Comparison of ENCODE assay signal across 19 cellular contexts in the genomic region with DNA sequence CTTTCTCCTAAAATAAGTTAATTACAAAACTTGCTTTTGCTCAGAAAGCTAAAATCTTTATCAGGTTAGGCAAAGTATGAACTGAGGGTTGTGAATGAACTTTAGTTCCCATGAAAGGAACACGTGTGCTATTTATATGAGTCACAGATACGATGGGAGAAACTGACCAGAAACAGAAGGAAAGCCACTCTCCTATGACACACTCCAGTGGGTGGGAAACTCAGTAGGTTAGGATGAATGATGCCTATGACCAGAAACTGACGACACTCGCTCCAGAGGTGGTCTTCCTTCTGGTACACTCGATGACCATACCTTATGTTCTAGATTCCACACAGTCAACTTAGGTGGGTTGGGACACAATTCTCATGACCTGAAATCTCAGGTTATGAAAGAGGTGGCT.
A peak's percentile ranks its signal among the peaks of the same experiment; 100 is the strongest.
DNase-seq lines count a peak whose midpoint lies in the region; ATAC-seq, FAIRE-seq and TF ChIP-seq lines count a peak whose summit lies in the region.
"Had no signal": no experiment of that assay in that cellular context is flagged by ENCODE, and none has a peak within 500 bp of the region (broad histone marks: within the 10 kb centered on the region; RNA-seq: fewer than 3 reads in every experiment).

No MANE protein-coding gene starts in this region.

- H2AFZ ChIP-seq in hepatocyte, result no peak overlapping the region
- no peak overlapping the region for H2AFZ ChIP-seq in neural progenitor cell (replicated peaks)

- DNase-seq in AG08396 (ENCODE audit: low spot score), result peak; percentile 25
- DNase-seq in HS-5 (ENCODE audit: low read depth), result peak; percentile 69
- peak; percentile 39 for DNase-seq in bronchial epithelial cell (ENCODE audit: low read depth)
- DNase-seq in lung (ENCODE audit: low spot score), result peak; percentile 13
- no peak for DNase-seq in hepatocyte (ENCODE audit: low spot score)
- no peak for DNase-seq in D341Med (ENCODE audit: low spot score)
- DNase-seq in neural progenitor cell (ENCODE audit: low spot score), result no peak
- DNase-seq: activated CD4-positive, alpha-beta T cell treated with anti-CD3 and anti-CD28 coated beads, Interleukin-2, amount 50 U/mL, for 4 hours; activated T-cell treated with anti-CD3 and anti-CD28 coated beads, Interleukin-2, amount 50 U/mL, for 1 hour; caudate nucleus; effector memory CD4-positive, alpha-beta T cell; gastrocnemius medialis; KG1; NCI-H1105 treated with DMSO at 0.1 percent for 48 hours had no signal

- TF ChIP-seq CTCF in bronchial epithelial cell (IDR thresholded peaks at IDR 0.05; ENCODE audit: insufficient read depth, low read length, severe bottlenecking) (no peak), lung (IDR thresholded peaks at IDR 0.05; ENCODE audit: control extremely low read depth, extremely low read depth) (no peak), hepatocyte (IDR thresholded peaks at IDR 0.05; ENCODE audit: poor library complexity) (no peak), neural progenitor cell (IDR thresholded peaks at IDR 0.05) (no peak)

- H3K27me3 Mint-ChIP-seq in neural progenitor cell (ENCODE audit: insufficient read depth, low read depth), result peaks cover 2% of the 10 kb centered on the region

- H3K4me1 ChIP-seq in lung (ENCODE audit: control insufficient read depth in 2 of 2, insufficient read depth in 2 of 2, low read length in 2 of 2) (no peaks in the 10 kb centered on the region), hepatocyte (ENCODE audit: insufficient read depth) (no peaks in the 10 kb centered on the region), neural progenitor cell (no peaks in the 10 kb centered on the region)
- H3K4me1 ChIP-seq: gastrocnemius medialis had no signal

- no peaks in the 10 kb centered on the region for H3K9me3 ChIP-seq in lung (ENCODE audit: control insufficient read depth in 2 of 2, insufficient read depth in 1 of 2, low read length in 1 of 2)
- no peaks in the 10 kb centered on the region for H3K9me3 ChIP-seq in hepatocyte (ENCODE audit: low read depth)
- H3K9me3 ChIP-seq in neural progenitor cell (ENCODE audit: low read depth), result no peaks in the 10 kb centered on the region
- H3K9me3 ChIP-seq: gastrocnemius medialis, vagina had no signal

- peaks cover 3% of the 10 kb centered on the region for H3K4me1 Mint-ChIP-seq in neural progenitor cell
- H3K4me1 Mint-ChIP-seq: activated naive CD4-positive, alpha-beta T cell treated with anti-CD3 and anti-CD28 coated beads, Interleukin-2, amount 50 U/mL, for 24 hours had no signal

- H3K9me3 Mint-ChIP-seq in neural progenitor cell, result no peaks in the 10 kb centered on the region
- H3K9me3 Mint-ChIP-seq: activated naive CD4-positive, alpha-beta T cell treated with anti-CD3 and anti-CD28 coated beads, Interleukin-2, amount 50 U/mL, for 24 hours; nephron had no signal

- no peak overlapping the region for H3K4me3 Mint-ChIP-seq in neural progenitor cell
- H3K4me3 Mint-ChIP-seq: activated naive CD4-positive, alpha-beta T cell treated with anti-CD3 and anti-CD28 coated beads, Interleukin-2, amount 50 U/mL, for 24 hours; nephron had no signal

- no peaks in the 10 kb centered on the region for H3F3A ChIP-seq in neural progenitor cell (ENCODE audit: low read depth)

- FAIRE-seq in bronchial epithelial cell (lab: Jason Lieb, UNC), result no peak
- FAIRE-seq: GM19239 had no signal

- H3K27ac ChIP-seq in lung (ENCODE audit: low read depth in 1 of 2, low read length in 1 of 2) (no peak overlapping the region), hepatocyte (no peak overlapping the region), neural progenitor cell (no peak overlapping the region)
- H3K27ac ChIP-seq: gastrocnemius medialis, vagina had no signal

- H4K20me1 ChIP-seq in hepatocyte (ENCODE audit: insufficient read depth, poor library complexity, severe bottlenecking) (no peaks in the 10 kb centered on the region), neural progenitor cell (ENCODE audit: low read depth) (no peaks in the 10 kb centered on the region)

- H3K27ac Mint-ChIP-seq in neural progenitor cell, result no peak overlapping the region
- H3K27ac Mint-ChIP-seq: activated naive CD4-positive, alpha-beta T cell treated with anti-CD3 and anti-CD28 coated beads, Interleukin-2, amount 50 U/mL, for 24 hours; nephron had no signal

- H3K36me3 ChIP-seq in bronchial epithelial cell (ENCODE audit: control insufficient read depth, insufficient read depth, low read length) (no peaks in the 10 kb centered on the region), lung (ENCODE audit: control insufficient read depth in 2 of 2, insufficient read depth in 2 of 2, low read length in 2 of 2) (no peaks in the 10 kb centered on the region), hepatocyte (replicated peaks; ENCODE audit: insufficient read depth, low read depth) (no peaks in the 10 kb centered on the region), neural progenitor cell (no peaks in the 10 kb centered on the region)
- H3K36me3 ChIP-seq: gastrocnemius medialis, vagina had no signal

- H3K79me2 ChIP-seq in hepatocyte (no peaks in the 10 kb centered on the region), neural progenitor cell (ENCODE audit: low read depth) (no peaks in the 10 kb centered on the region)

- H3K27me3 ChIP-seq in bronchial epithelial cell (ENCODE audit: control insufficient read depth, insufficient read depth, low read length) (no peaks in the 10 kb centered on the region), lung (ENCODE audit: control insufficient read depth, insufficient read depth) (no peaks in the 10 kb centered on the region), hepatocyte (no peaks in the 10 kb centered on the region), neural progenitor cell (no peaks in the 10 kb centered on the region)
- H3K27me3 ChIP-seq: gastrocnemius medialis, vagina had no signal

- WGBS in lung, 2 donors, result 78 to 88% methylated on average over 5 of the region's 5 CpGs
- 90% methylated on average over 5 of the region's 5 CpGs for WGBS in hepatocyte (ENCODE audit: low lambda C conversion rate, missing lambda C conversion rate)

- no peaks in the 10 kb centered on the region for H3K9me2 ChIP-seq in hepatocyte (replicated peaks; ENCODE audit: insufficient read depth)

- no peak for ATAC-seq in lung (ENCODE audit: insufficient read depth, low FRiP score)
- no peak for ATAC-seq in HG03432 (IDR thresholded peaks at IDR 0.05; ENCODE audit: unreplicated experiment)
- ATAC-seq: gastrocnemius medialis had no signal

- H3K4me3 ChIP-seq in bronchial epithelial cell (ENCODE audit: low read depth, low read length) (no peak overlapping the region), lung (no peak overlapping the region), hepatocyte (no peak overlapping the region), neural progenitor cell (no peak overlapping the region)
- H3K4me3 ChIP-seq: gastrocnemius medialis, vagina had no signal

- no peak overlapping the region for H3K9ac ChIP-seq in neural progenitor cell

- H3K4me2 ChIP-seq in hepatocyte, result no peak overlapping the region
- H3K4me2 ChIP-seq in neural progenitor cell, result no peak overlapping the region

- H3K36me3 Mint-ChIP-seq in neural progenitor cell, result no peaks in the 10 kb centered on the region
- H3K36me3 Mint-ChIP-seq: activated naive CD4-positive, alpha-beta T cell treated with anti-CD3 and anti-CD28 coated beads, Interleukin-2, amount 50 U/mL, for 24 hours had no signal

Comparison
In these comparisons a context has a peak if more than half of its experiments do, and no peak if none do; other contexts are left out.
1. DNase-seq: peak in AG08396 (single experiment), HS-5 (single experiment), bronchial epithelial cell (single experiment) and lung (single experiment); none in hepatocyte (single experiment), D341Med (single experiment) and neural progenitor cell (single experiment).